Comparison of ENCODE assay signal across 1 cellular context in genomic region chr5:138330813-138331448, GRCh38.
TF ChIP-seq lines count a peak whose summit lies in the region.

No MANE protein-coding gene starts in this region.

TF ChIP-seq in H1, 55 proteins besides CTCF, POLR2A, EP300 and RAD21:
- TF ChIP-seq BCL11A (IDR thresholded peaks at IDR 0.05; ENCODE audit: low read depth in 2 of 2, low read length in 2 of 2): no peak
- no peak for TF ChIP-seq E2F6 (IDR thresholded peaks at IDR 0.05)
- no peak for TF ChIP-seq HDAC2 (IDR thresholded peaks at IDR 0.05; ENCODE audit: borderline replicate concordance in 1 of 2, low read depth in 2 of 2, low read length in 2 of 2)
- no peak for TF ChIP-seq BRCA1 (IDR thresholded peaks at IDR 0.05; ENCODE audit: low read depth, low read length)
- no peak for TF ChIP-seq CHD2 (IDR thresholded peaks at IDR 0.05; ENCODE audit: low read length)
- TF ChIP-seq RFX5 (IDR thresholded peaks at IDR 0.05; ENCODE audit: borderline replicate concordance, low read depth, low read length): no peak
